Comparison of ENCODE assay signal across 2 cellular contexts in the genomic region with DNA sequence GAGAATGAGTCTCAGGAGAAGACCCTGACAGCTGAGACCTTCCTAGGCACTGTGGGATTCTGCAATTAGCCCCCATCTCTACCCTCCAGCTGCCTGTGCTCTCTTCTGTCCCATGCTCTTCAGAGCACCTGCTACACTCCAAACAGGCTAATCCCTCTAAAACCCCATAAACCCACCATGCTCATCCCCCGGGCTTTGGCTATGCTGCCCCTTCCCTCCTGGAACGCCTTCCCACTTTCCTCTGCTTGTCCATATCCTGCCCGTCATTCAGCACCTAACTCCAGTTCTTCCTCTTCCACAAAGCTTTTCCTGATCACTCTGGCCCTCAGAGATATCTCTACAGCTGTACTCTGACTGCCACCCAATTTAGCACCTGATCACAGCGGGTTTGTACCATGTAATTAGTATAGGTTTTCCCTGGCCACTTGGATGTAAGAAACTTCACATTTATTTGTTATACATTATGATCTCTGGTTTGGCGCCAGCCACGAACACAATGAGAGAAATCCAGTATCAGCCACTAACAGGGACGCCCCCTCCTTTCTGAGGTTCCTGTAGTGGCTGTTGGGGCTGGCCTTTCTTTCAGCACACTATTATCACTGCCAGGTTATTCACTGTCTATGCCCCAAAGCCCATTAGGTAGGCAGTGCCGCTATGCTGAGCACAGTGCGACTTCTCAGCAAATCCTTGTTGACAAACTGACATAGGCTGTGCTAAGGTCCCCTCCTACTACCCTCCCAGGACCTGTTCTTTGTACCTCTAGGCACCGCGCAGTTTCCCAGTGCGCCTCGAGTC.
TF ChIP-seq lines count a peak whose summit lies in the region.

No MANE protein-coding gene starts in this region.

TF ChIP-seq in SK-N-SH, 30 proteins besides CTCF, POLR2A, EP300 and RAD21 (continued from another document):
- TF ChIP-seq REST (IDR thresholded peaks at IDR 0.05; ENCODE audit: low read depth, low read length) (no peak), CHD2 (IDR thresholded peaks at IDR 0.05; ENCODE audit: low read length, partially characterized antibody) (no peak), YY1 (IDR thresholded peaks at IDR 0.05; ENCODE audit: low read depth) (no peak), MEF2A (IDR thresholded peaks at IDR 0.05; ENCODE audit: borderline replicate concordance, low read depth) (no peak), GABPA (IDR thresholded peaks at IDR 0.05; ENCODE audit: low read depth) (no peak), NFIC (IDR thresholded peaks at IDR 0.05; ENCODE audit: borderline replicate concordance) (no peak), JUND (IDR thresholded peaks at IDR 0.05) (no peak), MXI1 (IDR thresholded peaks at IDR 0.05; ENCODE audit: low read depth, low read length) (no peak)
- TF ChIP-seq, protein P1, sequence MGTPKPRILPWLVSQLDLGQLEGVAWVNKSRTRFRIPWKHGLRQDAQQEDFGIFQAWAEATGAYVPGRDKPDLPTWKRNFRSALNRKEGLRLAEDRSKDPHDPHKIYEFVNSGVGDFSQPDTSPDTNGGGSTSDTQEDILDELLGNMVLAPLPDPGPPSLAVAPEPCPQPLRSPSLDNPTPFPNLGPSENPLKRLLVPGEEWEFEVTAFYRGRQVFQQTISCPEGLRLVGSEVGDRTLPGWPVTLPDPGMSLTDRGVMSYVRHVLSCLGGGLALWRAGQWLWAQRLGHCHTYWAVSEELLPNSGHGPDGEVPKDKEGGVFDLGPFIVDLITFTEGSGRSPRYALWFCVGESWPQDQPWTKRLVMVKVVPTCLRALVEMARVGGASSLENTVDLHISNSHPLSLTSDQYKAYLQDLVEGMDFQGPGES (IDR thresholded peaks at IDR 0.05; ENCODE audit: low read depth, low read length), result no peak
- TF ChIP-seq, protein P2, sequence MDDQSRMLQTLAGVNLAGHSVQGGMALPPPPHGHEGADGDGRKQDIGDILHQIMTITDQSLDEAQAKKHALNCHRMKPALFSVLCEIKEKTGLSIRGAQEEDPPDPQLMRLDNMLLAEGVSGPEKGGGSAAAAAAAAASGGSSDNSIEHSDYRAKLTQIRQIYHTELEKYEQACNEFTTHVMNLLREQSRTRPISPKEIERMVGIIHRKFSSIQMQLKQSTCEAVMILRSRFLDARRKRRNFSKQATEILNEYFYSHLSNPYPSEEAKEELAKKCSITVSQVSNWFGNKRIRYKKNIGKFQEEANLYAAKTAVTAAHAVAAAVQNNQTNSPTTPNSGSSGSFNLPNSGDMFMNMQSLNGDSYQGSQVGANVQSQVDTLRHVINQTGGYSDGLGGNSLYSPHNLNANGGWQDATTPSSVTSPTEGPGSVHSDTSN (IDR thresholded peaks at IDR 0.05), result no peak

TF ChIP-seq in SK-N-SH treated with all-trans-retinoic acid at 6 μM for 48 hours, 23 proteins besides CTCF, POLR2A, EP300 and RAD21 (continued from another document):
- TF ChIP-seq POU6F1 (CRISPR knock-in tag; IDR thresholded peaks at IDR 0.05; ENCODE audit: borderline replicate concordance, low read depth), result no peak
- TF ChIP-seq ZC3H10 (CRISPR knock-in tag; IDR thresholded peaks at IDR 0.05), result no peak
- no peak for TF ChIP-seq ISL1 (CRISPR knock-in tag; IDR thresholded peaks at IDR 0.05)
- TF ChIP-seq RARB (CRISPR knock-in tag; IDR thresholded peaks at IDR 0.05), result no peak
- no peak for TF ChIP-seq ZFP30 (CRISPR knock-in tag; IDR thresholded peaks at IDR 0.05)
- TF ChIP-seq ESRRG (CRISPR knock-in tag; IDR thresholded peaks at IDR 0.05), result no peak
- TF ChIP-seq ZNF8 (CRISPR knock-in tag; IDR thresholded peaks at IDR 0.05), result no peak
